Comparison of ENCODE assay signal across 32 cellular contexts in the genomic region with DNA sequence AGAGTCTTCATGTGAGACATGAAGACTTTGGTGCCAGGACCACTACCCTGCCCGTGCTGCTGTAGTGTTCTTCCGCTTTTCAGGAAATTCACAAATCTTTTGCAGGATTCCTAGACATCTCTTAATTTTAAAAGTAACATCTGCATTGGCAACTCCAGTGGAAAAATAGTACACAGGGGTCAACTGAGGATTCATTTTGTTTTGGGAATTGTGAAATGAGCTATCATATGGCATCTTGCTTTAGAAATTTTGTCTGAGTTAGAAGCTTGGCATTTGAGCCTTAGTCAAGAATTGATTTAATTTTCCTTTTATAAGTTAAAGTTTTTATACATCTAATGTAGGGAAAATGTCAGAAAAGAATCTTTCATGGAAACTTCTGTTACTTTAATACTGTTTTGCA. TPM values are rescaled to one million over a fixed set of nuclear protein-coding genes. Genes with fewer than 3 reads are reported as not detected.
A peak's percentile ranks its signal among the peaks of the same experiment; 100 is the strongest.
DNase-seq lines count a peak whose midpoint lies in the region; ATAC-seq lines count a peak whose summit lies in the region.
"Had no signal": no experiment of that assay in that cellular context is flagged by ENCODE, and none has a peak within 500 bp of the region (broad histone marks: within the 10 kb centered on the region; RNA-seq: fewer than 3 reads in every experiment).

No MANE protein-coding gene starts in this region.

- no peaks in the 10 kb centered on the region for H3K36me3 ChIP-seq in adipocyte (ENCODE audit: control insufficient read depth, insufficient read depth, low read length, severe bottlenecking)
- no peaks in the 10 kb centered on the region for H3K36me3 ChIP-seq in subcutaneous abdominal adipose tissue (ENCODE audit: control insufficient read depth in 5 of 5, insufficient read depth in 5 of 5, low read length in 5 of 5)
- H3K36me3 ChIP-seq: BE2C, gastroesophageal sphincter, neural progenitor cell, uterus had no signal

- H3K4me1 Mint-ChIP-seq in activated CD4-positive, alpha-beta T cell treated with anti-CD3 and anti-CD28 coated beads, Interleukin-2, amount 10 ng/mL, durations not matched to agents 24 days and 14 days = peaks cover 27% of the 10 kb centered on the region
- H3K4me1 Mint-ChIP-seq in activated naive CD8-positive, alpha-beta T cell treated with anti-CD3 and anti-CD28 coated beads, Interleukin-2, amount 50 U/mL, for 24 hours = peaks cover 73% of the 10 kb centered on the region
- H3K4me1 Mint-ChIP-seq: neural progenitor cell had no signal

- no peaks in the 10 kb centered on the region for H3K9me3 Mint-ChIP-seq in activated CD4-positive, alpha-beta T cell treated with anti-CD3 and anti-CD28 coated beads, Interleukin-2, amount 10 ng/mL, durations not matched to agents 24 days and 14 days
- H3K9me3 Mint-ChIP-seq in activated naive CD8-positive, alpha-beta T cell treated with anti-CD3 and anti-CD28 coated beads, Interleukin-2, amount 50 U/mL, for 24 hours = no peaks in the 10 kb centered on the region
- H3K9me3 Mint-ChIP-seq: activated CD4-positive, alpha-beta memory T cell treated with anti-CD3 and anti-CD28 coated beads for 36 hours; activated T-cell treated with anti-CD3 and anti-CD28 coated beads, Interleukin-2, amount 50 U/mL, for 72 hours; memory B cell; neural progenitor cell; stimulated activated naive CD8-positive, alpha-beta T cell treated with anti-CD3 and anti-CD28 coated beads, Interleukin-15, Interleukin-2, amounts not matched to agents 100 ng/mL and 50 ng/mL, for 24 hours had no signal

- H3K4me3 Mint-ChIP-seq in activated CD4-positive, alpha-beta T cell treated with anti-CD3 and anti-CD28 coated beads, Interleukin-2, amount 10 ng/mL, durations not matched to agents 24 days and 14 days = no peak overlapping the region
- H3K4me3 Mint-ChIP-seq in activated naive CD8-positive, alpha-beta T cell treated with anti-CD3 and anti-CD28 coated beads, Interleukin-2, amount 50 U/mL, for 24 hours = no peak overlapping the region
- H3K4me3 Mint-ChIP-seq: activated CD4-positive, alpha-beta memory T cell treated with anti-CD3 and anti-CD28 coated beads for 36 hours; activated T-cell treated with anti-CD3 and anti-CD28 coated beads, Interleukin-2, amount 50 U/mL, for 72 hours; memory B cell; neural progenitor cell; stimulated activated naive CD8-positive, alpha-beta T cell treated with anti-CD3 and anti-CD28 coated beads, Interleukin-15, Interleukin-2, amounts not matched to agents 100 ng/mL and 50 ng/mL, for 24 hours had no signal

- H3K27me3 ChIP-seq in adipocyte (replicated peaks; ENCODE audit: control insufficient read depth, insufficient read depth, low read length) = no peaks in the 10 kb centered on the region
- H3K27me3 ChIP-seq in subcutaneous abdominal adipose tissue (ENCODE audit: control insufficient read depth in 5 of 5, insufficient read depth in 4 of 5, low read length in 5 of 5) = no peaks in the 10 kb centered on the region
- H3K27me3 ChIP-seq: BE2C, gastroesophageal sphincter, neural progenitor cell, uterus had no signal

- H3K27ac Mint-ChIP-seq in activated CD4-positive, alpha-beta T cell treated with anti-CD3 and anti-CD28 coated beads, Interleukin-2, amount 10 ng/mL, durations not matched to agents 24 days and 14 days = no peak overlapping the region
- H3K27ac Mint-ChIP-seq in activated naive CD8-positive, alpha-beta T cell treated with anti-CD3 and anti-CD28 coated beads, Interleukin-2, amount 50 U/mL, for 24 hours = no peak overlapping the region
- H3K27ac Mint-ChIP-seq: activated CD4-positive, alpha-beta memory T cell treated with anti-CD3 and anti-CD28 coated beads for 36 hours; activated T-cell treated with anti-CD3 and anti-CD28 coated beads, Interleukin-2, amount 50 U/mL, for 72 hours; neural progenitor cell; stimulated activated naive CD8-positive, alpha-beta T cell treated with anti-CD3 and anti-CD28 coated beads, Interleukin-15, Interleukin-2, amounts not matched to agents 100 ng/mL and 50 ng/mL, for 24 hours had no signal

- H3K9me3 ChIP-seq in adipocyte (ENCODE audit: control insufficient read depth, low read length) = no peaks in the 10 kb centered on the region
- H3K9me3 ChIP-seq in subcutaneous abdominal adipose tissue (ENCODE audit: control insufficient read depth in 5 of 5, low read length in 5 of 5) = no peaks in the 10 kb centered on the region
- H3K9me3 ChIP-seq: BE2C, gastroesophageal sphincter, uterus had no signal

- no peak for ATAC-seq in activated naive CD8-positive, alpha-beta T cell treated with anti-CD3 and anti-CD28 coated beads, Interleukin-2, amount 50 U/mL, for 24 hours
- ATAC-seq: activated CD4-positive, CD25-positive, alpha-beta regulatory T cell treated with anti-CD3 and anti-CD28 coated beads, Interleukin-2, amount 50 U/mL, for 24 hours; activated T-cell treated with anti-CD3 and anti-CD28 coated beads, Interleukin-2, amount 50 U/mL, for 72 hours; gastroesophageal sphincter; Right ventricle myocardium inferior; SK-N-SH treated with all-trans-retinoic acid at 6 μM for 48 hours had no signal

- peak overlapping the region; percentile 25 for H3K27ac ChIP-seq in subcutaneous abdominal adipose tissue (ENCODE audit: low read depth, low read length)
- H3K27ac ChIP-seq: gastroesophageal sphincter, neural progenitor cell, parathyroid adenoma, PC-9, uterus had no signal

- peaks cover 26% of the 10 kb centered on the region for H3K4me1 ChIP-seq in adipocyte (ENCODE audit: control insufficient read depth, insufficient read depth, low read length)
- peaks cover 0 to 14% (median 12%) of the 10 kb centered on the region in 5 donors for H3K4me1 ChIP-seq in subcutaneous abdominal adipose tissue (ENCODE audit: control insufficient read depth in 5 of 5, insufficient read depth in 5 of 5, low read length in 5 of 5)
- H3K4me1 ChIP-seq: BE2C, neural progenitor cell, parathyroid adenoma, uterus had no signal

- intact Hi-C loops in activated CD4-positive, alpha-beta T cell treated with anti-CD3 and anti-CD28 coated beads, Interleukin-2, amount 10 ng/mL, durations not matched to agents 24 days and 14 days (cut with micrococcal nuclease) = no loop called here

- no peaks in the 10 kb centered on the region for H3K27me3 Mint-ChIP-seq in activated CD4-positive, alpha-beta T cell treated with anti-CD3 and anti-CD28 coated beads, Interleukin-2, amount 10 ng/mL, durations not matched to agents 24 days and 14 days
- H3K27me3 Mint-ChIP-seq in activated naive CD8-positive, alpha-beta T cell treated with anti-CD3 and anti-CD28 coated beads, Interleukin-2, amount 50 U/mL, for 24 hours = no peaks in the 10 kb centered on the region
- H3K27me3 Mint-ChIP-seq: activated CD4-positive, alpha-beta memory T cell treated with anti-CD3 and anti-CD28 coated beads for 36 hours; memory B cell; stimulated activated naive CD8-positive, alpha-beta T cell treated with anti-CD3 and anti-CD28 coated beads, Interleukin-15, Interleukin-2, amounts not matched to agents 100 ng/mL and 50 ng/mL, for 24 hours had no signal

- peak overlapping the region; percentile 42 for H3K9ac ChIP-seq in adipocyte (ENCODE audit: low read length)
- H3K9ac ChIP-seq in subcutaneous abdominal adipose tissue (ENCODE audit: low read length in 5 of 5) = no peak overlapping the region
- H3K9ac ChIP-seq: neural progenitor cell, parathyroid adenoma had no signal

- DNase-seq in activated CD4-positive, alpha-beta T cell treated with anti-CD3 and anti-CD28 coated beads, Interleukin-2, amount 10 ng/mL, durations not matched to agents 24 days and 14 days = peak; percentile 26
- no peak for DNase-seq in activated CD4-positive, alpha-beta T cell treated with anti-CD3 and anti-CD28 coated beads for 48 hours
- peak; percentile 88 for DNase-seq in adipocyte (ENCODE audit: low read depth)
- peak; percentile 47 for DNase-seq in fibroblast of the conjunctiva (ENCODE audit: low read depth)
- DNase-seq in stimulated activated CD4-positive, alpha-beta T cell treated with anti-CD3 and anti-CD28 coated beads, Interleukin-4, amount 100 ng/mL, for 1 hour = no peak
- no peak for DNase-seq in RPMI8226
- no peak for DNase-seq in activated naive CD8-positive, alpha-beta T cell treated with anti-CD3 and anti-CD28 coated beads, Interleukin-2, amount 50 U/mL, for 24 hours
- DNase-seq: activated CD4-positive, alpha-beta memory T cell treated with anti-CD3 and anti-CD28 coated beads for 36 hours; activated T-cell treated with anti-CD3 and anti-CD28 coated beads, Interleukin-2, amount 50 U/mL, for 72 hours; BE2C; caudate nucleus; cortex of kidney; erythroblast; NCI-H1092 treated with DMSO at 0.1 percent for 48 hours; NCI-H187; NCI-H524; PC-9; retina; stimulated activated CD4-positive, alpha-beta T cell treated with anti-CD3 and anti-CD28 coated beads, Interleukin-1b, Interleukin-23, amount 100 ng/mL, for 48 hours; stimulated activated CD8-positive, alpha-beta memory T cell treated with anti-CD3 and anti-CD28 coated beads, Interleukin-4, amount 100 ng/mL, for 48 hours; T-helper 2 cell; uterus had no signal

- peak overlapping the region; percentile 48 for H3K4me3 ChIP-seq in adipocyte (ENCODE audit: low read length)
- no peak overlapping the region for H3K4me3 ChIP-seq in subcutaneous abdominal adipose tissue (ENCODE audit: low read depth in 1 of 5, low read length in 5 of 5)
- H3K4me3 ChIP-seq: gastroesophageal sphincter, neural progenitor cell, PC-9, smooth muscle cell, uterus had no signal

- peaks cover 10% of the 10 kb centered on the region for H3K36me3 Mint-ChIP-seq in activated CD4-positive, alpha-beta T cell treated with anti-CD3 and anti-CD28 coated beads, Interleukin-2, amount 10 ng/mL, durations not matched to agents 24 days and 14 days (ENCODE audit: low read depth)
- H3K36me3 Mint-ChIP-seq in activated naive CD8-positive, alpha-beta T cell treated with anti-CD3 and anti-CD28 coated beads, Interleukin-2, amount 50 U/mL, for 24 hours (ENCODE audit: low read depth) = peaks cover 18% of the 10 kb centered on the region

RNA-seq across cellular contexts. Expression of a gene that starts 7.2 kb away (rescaled TPM):
- 44.5 and 45.9 TPM in 2 replicates for total RNA-seq in activated CD4-positive, alpha-beta T cell treated with anti-CD3 and anti-CD28 coated beads, Interleukin-2, amount 10 ng/mL, durations not matched to agents 24 days and 14 days

Comparison
In these comparisons a context has a peak if more than half of its experiments do, and no peak if none do; other contexts are left out.
1. DNase-seq: peak in activated CD4-positive, alpha-beta T cell treated with anti-CD3 and anti-CD28 coated beads, Interleukin-2, amount 10 ng/mL, durations not matched to agents 24 days and 14 days (single experiment), adipocyte (single experiment) and fibroblast of the conjunctiva (single experiment); none in activated CD4-positive, alpha-beta T cell treated with anti-CD3 and anti-CD28 coated beads for 48 hours (single experiment), stimulated activated CD4-positive, alpha-beta T cell treated with anti-CD3 and anti-CD28 coated beads, Interleukin-4, amount 100 ng/mL, for 1 hour (single experiment), RPMI8226 (single experiment) and activated naive CD8-positive, alpha-beta T cell treated with anti-CD3 and anti-CD28 coated beads, Interleukin-2, amount 50 U/mL, for 24 hours (single experiment).